In genomic region chr22:41022470-41023298, GRCh38 we compare ENCODE assay signal across 8 cellular contexts.
DNase-seq lines count a peak whose midpoint lies in the region; ATAC-seq and TF ChIP-seq lines count a peak whose summit lies in the region.

No MANE protein-coding gene starts in this region.

- H3K9me3 ChIP-seq in HAP-1: no peaks in the 10 kb centered on the region
- no peaks in the 10 kb centered on the region for H3K9me3 ChIP-seq in right atrium auricular region
- H3K9me3 ChIP-seq in upper lobe of left lung: no peaks in the 10 kb centered on the region

- H3K36me3 Mint-ChIP-seq in progenitor cell of endocrine pancreas (ENCODE audit: insufficient read depth): no peaks in the 10 kb centered on the region

- peak in 3 of 4 donors; percentile 41 to 90 (median 80) for TF ChIP-seq POLR2A in upper lobe of left lung (IDR thresholded peaks at IDR 0.05)

- H3K27me3 ChIP-seq in HAP-1 (ENCODE audit: low read depth): no peaks in the 10 kb centered on the region
- no peaks in the 10 kb centered on the region for H3K27me3 ChIP-seq in right atrium auricular region
- H3K27me3 ChIP-seq in upper lobe of left lung: no peaks in the 10 kb centered on the region

- H3K4me1 ChIP-seq in HAP-1: peaks cover 18% of the 10 kb centered on the region
- H3K4me1 ChIP-seq in right atrium auricular region: peaks cover 0 to 14% of the 10 kb centered on the region in 2 donors
- peaks cover 10 to 15% (median 12%) of the 10 kb centered on the region in 4 donors for H3K4me1 ChIP-seq in upper lobe of left lung

- H3K4me1 Mint-ChIP-seq in progenitor cell of endocrine pancreas (ENCODE audit: low read depth): peaks cover 10% of the 10 kb centered on the region

- no peaks in the 10 kb centered on the region for H3K9me3 Mint-ChIP-seq in progenitor cell of endocrine pancreas (ENCODE audit: low read depth)

- peak; percentile 93 to 95 for ATAC-seq in upper lobe of left lung (ENCODE audit: low FRiP score in 2 of 2)

- H3K4me3 Mint-ChIP-seq in progenitor cell of endocrine pancreas (ENCODE audit: low read depth): peak overlapping the region; percentile 75

- TF ChIP-seq CTCF in right atrium auricular region (IDR thresholded peaks at IDR 0.05) (no peak), progenitor cell of endocrine pancreas (IDR thresholded peaks at IDR 0.05; ENCODE audit: unreplicated experiment) (no peak), upper lobe of left lung (IDR thresholded peaks at IDR 0.05) (peak in 2 of 6 experiments; percentile 4 to 16)

- H3K27me3 Mint-ChIP-seq in progenitor cell of endocrine pancreas: peaks cover 3% of the 10 kb centered on the region

- peak in 2 of 4 donors; percentile 27 to 89 for TF ChIP-seq EP300 in upper lobe of left lung (IDR thresholded peaks at IDR 0.05)

- in situ Hi-C loops in HAP-1 (cut with MboI; ENCODE audit: low sequenced_read_pairs): no loop called here

- 5 to 7% methylated on average over 15 to 29 of the region's 46 CpGs for WGBS in upper lobe of left lung, 2 donors

- DNase-seq in DMS153 treated with DMSO at 0.1 percent for 48 hours (lab: John Stamatoyannopoulos, UW; ENCODE audit: unreplicated experiment) (peak; percentile 86), HAP-1 (ENCODE audit: low spot score in 2 of 2) (peak; percentile 88 to 96), NCI-H1436 (lab: John Stamatoyannopoulos, UW) (peak; percentile 85), T-helper 22 cell (ENCODE audit: low read depth) (peak; percentile 66), anterior cingulate cortex (lab: John Stamatoyannopoulos, UW) (peak in 54 of 58 donors; percentile 4 to 85 (median 57)), right atrium auricular region (ENCODE audit: low spot score) (peak; percentile 91), progenitor cell of endocrine pancreas (ENCODE audit: low spot score, unreplicated experiment) (peak; percentile 92), upper lobe of left lung (peak; percentile 96 to 99)

- peak overlapping the region; percentile 52 for H3K4me3 ChIP-seq in HAP-1
- peak overlapping the region; percentile 57 to 80 for H3K4me3 ChIP-seq in right atrium auricular region
- peak overlapping the region; percentile 60 to 82 (median 76) for H3K4me3 ChIP-seq in upper lobe of left lung

- peak overlapping the region; percentile 99 for H3K27ac Mint-ChIP-seq in progenitor cell of endocrine pancreas

- 0 out of 2 replicates have a peak, but pooled peaks cover 2% of the 10 kb centered on the region for H3K36me3 ChIP-seq in HAP-1 (replicated peaks)
- H3K36me3 ChIP-seq in right atrium auricular region: no peaks in the 10 kb centered on the region
- H3K36me3 ChIP-seq in upper lobe of left lung: no peaks in the 10 kb centered on the region

- H3K27ac ChIP-seq in right atrium auricular region (peak overlapping the region; percentile 96 to 97), upper lobe of left lung (peak overlapping the region; percentile 99)

Comparison
In these comparisons a context has a peak if more than half of its experiments do, and no peak if none do; other contexts are left out.
1. Peak in every context shown above with its lines: DNase-seq, ATAC-seq, H3K4me3 ChIP-seq and H3K27ac ChIP-seq.